ENCODE assay signal across 1 cellular context in the genomic region with DNA sequence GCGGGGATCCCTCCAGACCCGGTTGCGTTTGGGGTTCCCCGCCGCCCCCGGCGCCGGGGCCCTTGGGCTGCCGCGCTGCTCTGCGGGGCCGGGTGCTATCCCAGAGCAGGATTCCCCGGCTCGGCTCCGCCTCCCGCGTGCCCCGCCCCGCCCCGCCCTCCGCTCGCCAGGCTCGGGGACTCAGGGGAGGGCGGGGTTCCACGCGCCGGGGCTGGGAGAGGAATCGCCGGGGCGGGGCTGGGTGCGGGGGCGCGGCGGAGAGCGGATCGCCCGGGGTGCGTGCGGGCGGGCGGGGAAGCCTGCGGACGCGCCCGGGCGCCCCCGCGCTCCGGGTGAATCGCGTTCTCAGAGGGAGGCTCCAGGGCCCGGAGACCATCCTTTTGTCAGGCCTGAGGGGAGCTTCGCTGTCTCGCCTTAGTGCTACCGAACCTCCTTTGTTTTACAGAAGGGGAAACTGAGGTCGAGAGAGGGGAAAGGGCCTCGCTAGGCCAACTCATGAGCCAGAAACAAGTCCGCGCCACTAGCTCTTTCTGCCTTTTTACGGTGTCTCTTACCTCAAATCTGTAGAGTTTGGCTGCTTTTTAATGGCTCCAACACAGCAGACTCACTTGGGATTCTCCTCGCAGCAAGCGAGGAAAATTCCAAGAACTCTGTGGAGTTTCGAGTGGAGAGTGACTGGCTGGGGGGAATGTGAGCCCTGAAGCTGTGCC.
TF ChIP-seq lines count a peak whose summit lies in the region.

A gene (minus strand): TSS at position 82 of the 710 bp plus-strand sequence. CDS start 260 bp downstream, outside the sequence.

TF ChIP-seq in K562, 482 proteins besides CTCF, POLR2A, EP300 and RAD21 (continued from another document and continues in another):
- TF ChIP-seq, protein P1, sequence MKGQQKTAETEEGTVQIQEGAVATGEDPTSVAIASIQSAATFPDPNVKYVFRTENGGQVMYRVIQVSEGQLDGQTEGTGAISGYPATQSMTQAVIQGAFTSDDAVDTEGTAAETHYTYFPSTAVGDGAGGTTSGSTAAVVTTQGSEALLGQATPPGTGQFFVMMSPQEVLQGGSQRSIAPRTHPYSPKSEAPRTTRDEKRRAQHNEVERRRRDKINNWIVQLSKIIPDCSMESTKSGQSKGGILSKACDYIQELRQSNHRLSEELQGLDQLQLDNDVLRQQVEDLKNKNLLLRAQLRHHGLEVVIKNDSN (CRISPR knock-in tag; IDR thresholded peaks at IDR 0.05) = no peak
- TF ChIP-seq, protein P2, sequence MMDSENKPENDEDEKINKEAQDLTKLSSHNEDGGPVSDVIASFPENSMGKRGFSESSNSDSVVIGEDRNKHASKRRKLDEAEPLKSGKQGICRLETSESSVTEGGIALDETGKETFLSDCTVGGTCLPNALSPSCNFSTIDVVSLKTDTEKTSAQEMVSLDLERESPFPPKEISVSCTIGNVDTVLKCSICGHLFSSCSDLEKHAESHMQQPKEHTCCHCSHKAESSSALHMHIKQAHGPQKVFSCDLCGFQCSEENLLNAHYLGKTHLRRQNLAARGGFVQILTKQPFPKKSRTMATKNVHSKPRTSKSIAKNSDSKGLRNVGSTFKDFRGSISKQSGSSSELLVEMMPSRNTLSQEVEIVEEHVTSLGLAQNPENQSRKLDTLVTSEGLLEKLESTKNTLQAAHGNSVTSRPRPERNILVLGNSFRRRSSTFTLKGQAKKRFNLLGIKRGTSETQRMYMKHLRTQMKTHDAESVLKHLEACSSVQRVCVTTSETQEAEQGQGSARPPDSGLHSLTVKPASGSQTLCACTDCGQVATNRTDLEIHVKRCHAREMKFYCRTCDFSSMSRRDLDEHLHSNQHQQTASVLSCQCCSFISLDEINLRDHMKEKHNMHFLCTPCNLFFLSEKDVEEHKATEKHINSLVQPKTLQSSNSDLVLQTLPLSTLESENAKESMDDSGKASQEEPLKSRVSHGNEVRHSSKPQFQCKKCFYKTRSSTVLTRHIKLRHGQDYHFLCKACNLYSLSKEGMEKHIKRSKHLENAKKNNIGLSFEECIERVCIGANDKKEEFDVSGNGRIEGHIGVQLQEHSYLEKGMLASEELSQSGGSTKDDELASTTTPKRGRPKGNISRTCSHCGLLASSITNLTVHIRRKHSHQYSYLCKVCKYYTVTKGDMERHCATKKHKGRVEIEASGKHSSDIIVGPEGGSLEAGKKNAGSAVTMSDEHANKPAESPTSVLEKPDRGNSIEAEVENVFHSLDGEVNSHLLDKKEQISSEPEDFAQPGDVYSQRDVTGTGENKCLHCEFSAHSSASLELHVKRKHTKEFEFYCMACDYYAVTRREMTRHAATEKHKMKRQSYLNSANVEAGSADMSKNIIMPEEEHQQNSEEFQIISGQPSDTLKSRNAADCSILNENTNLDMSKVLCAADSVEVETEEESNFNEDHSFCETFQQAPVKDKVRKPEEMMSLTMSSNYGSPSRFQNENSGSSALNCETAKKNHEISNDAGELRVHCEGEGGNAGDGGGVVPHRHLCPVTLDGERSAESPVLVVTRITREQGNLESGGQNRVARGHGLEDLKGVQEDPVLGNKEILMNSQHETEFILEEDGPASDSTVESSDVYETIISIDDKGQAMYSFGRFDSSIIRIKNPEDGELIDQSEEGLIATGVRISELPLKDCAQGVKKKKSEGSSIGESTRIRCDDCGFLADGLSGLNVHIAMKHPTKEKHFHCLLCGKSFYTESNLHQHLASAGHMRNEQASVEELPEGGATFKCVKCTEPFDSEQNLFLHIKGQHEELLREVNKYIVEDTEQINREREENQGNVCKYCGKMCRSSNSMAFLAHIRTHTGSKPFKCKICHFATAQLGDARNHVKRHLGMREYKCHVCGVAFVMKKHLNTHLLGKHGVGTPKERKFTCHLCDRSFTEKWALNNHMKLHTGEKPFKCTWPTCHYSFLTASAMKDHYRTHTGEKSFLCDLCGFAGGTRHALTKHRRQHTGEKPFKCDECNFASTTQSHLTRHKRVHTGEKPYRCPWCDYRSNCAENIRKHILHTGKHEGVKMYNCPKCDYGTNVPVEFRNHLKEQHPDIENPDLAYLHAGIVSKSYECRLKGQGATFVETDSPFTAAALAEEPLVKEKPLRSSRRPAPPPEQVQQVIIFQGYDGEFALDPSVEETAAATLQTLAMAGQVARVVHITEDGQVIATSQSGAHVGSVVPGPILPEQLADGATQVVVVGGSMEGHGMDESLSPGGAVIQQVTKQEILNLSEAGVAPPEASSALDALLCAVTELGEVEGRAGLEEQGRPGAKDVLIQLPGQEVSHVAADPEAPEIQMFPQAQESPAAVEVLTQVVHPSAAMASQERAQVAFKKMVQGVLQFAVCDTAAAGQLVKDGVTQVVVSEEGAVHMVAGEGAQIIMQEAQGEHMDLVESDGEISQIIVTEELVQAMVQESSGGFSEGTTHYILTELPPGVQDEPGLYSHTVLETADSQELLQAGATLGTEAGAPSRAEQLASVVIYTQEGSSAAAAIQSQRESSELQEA (IDR thresholded peaks at IDR 0.05; ENCODE audit: low read depth) = no peak
- no peak for TF ChIP-seq CHCHD3 (CRISPR knock-in tag; IDR thresholded peaks at IDR 0.05)
- TF ChIP-seq, protein P3, sequence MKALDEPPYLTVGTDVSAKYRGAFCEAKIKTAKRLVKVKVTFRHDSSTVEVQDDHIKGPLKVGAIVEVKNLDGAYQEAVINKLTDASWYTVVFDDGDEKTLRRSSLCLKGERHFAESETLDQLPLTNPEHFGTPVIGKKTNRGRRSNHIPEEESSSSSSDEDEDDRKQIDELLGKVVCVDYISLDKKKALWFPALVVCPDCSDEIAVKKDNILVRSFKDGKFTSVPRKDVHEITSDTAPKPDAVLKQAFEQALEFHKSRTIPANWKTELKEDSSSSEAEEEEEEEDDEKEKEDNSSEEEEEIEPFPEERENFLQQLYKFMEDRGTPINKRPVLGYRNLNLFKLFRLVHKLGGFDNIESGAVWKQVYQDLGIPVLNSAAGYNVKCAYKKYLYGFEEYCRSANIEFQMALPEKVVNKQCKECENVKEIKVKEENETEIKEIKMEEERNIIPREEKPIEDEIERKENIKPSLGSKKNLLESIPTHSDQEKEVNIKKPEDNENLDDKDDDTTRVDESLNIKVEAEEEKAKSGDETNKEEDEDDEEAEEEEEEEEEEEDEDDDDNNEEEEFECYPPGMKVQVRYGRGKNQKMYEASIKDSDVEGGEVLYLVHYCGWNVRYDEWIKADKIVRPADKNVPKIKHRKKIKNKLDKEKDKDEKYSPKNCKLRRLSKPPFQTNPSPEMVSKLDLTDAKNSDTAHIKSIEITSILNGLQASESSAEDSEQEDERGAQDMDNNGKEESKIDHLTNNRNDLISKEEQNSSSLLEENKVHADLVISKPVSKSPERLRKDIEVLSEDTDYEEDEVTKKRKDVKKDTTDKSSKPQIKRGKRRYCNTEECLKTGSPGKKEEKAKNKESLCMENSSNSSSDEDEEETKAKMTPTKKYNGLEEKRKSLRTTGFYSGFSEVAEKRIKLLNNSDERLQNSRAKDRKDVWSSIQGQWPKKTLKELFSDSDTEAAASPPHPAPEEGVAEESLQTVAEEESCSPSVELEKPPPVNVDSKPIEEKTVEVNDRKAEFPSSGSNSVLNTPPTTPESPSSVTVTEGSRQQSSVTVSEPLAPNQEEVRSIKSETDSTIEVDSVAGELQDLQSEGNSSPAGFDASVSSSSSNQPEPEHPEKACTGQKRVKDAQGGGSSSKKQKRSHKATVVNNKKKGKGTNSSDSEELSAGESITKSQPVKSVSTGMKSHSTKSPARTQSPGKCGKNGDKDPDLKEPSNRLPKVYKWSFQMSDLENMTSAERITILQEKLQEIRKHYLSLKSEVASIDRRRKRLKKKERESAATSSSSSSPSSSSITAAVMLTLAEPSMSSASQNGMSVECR (CRISPR knock-in tag; IDR thresholded peaks at IDR 0.05) = no peak
- TF ChIP-seq ZNF644 (tag; IDR thresholded peaks at IDR 0.05; ENCODE audit: low read depth) = no peak
- TF ChIP-seq KDM5B (IDR thresholded peaks at IDR 0.05; ENCODE audit: insufficient replicate concordance, low read depth, low read length) = peak; percentile 52
- no peak for TF ChIP-seq ZNF668 (CRISPR knock-in tag; IDR thresholded peaks at IDR 0.05)
- no peak for TF ChIP-seq TOE1 (IDR thresholded peaks at IDR 0.05; ENCODE audit: borderline replicate concordance)
- TF ChIP-seq TOE1 (CRISPR knock-in tag; IDR thresholded peaks at IDR 0.05; ENCODE audit: borderline replicate concordance, low read depth) = no peak
- no peak for TF ChIP-seq ZBTB8A (IDR thresholded peaks at IDR 0.05; ENCODE audit: partially characterized antibody)
- no peak for TF ChIP-seq HSF4 (CRISPR knock-in tag; IDR thresholded peaks at IDR 0.05; ENCODE audit: borderline replicate concordance)
- TF ChIP-seq, protein P4, sequence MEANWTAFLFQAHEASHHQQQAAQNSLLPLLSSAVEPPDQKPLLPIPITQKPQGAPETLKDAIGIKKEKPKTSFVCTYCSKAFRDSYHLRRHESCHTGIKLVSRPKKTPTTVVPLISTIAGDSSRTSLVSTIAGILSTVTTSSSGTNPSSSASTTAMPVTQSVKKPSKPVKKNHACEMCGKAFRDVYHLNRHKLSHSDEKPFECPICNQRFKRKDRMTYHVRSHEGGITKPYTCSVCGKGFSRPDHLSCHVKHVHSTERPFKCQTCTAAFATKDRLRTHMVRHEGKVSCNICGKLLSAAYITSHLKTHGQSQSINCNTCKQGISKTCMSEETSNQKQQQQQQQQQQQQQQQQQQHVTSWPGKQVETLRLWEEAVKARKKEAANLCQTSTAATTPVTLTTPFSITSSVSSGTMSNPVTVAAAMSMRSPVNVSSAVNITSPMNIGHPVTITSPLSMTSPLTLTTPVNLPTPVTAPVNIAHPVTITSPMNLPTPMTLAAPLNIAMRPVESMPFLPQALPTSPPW (CRISPR knock-in tag; IDR thresholded peaks at IDR 0.05) = peak; percentile 89
- TF ChIP-seq ZNF146 (CRISPR knock-in tag; IDR thresholded peaks at IDR 0.05; ENCODE audit: unreplicated experiment) = no peak
- no peak for TF ChIP-seq MBD2 (IDR thresholded peaks at IDR 0.05; ENCODE audit: borderline replicate concordance, low read depth)
- TF ChIP-seq CCAR2 (IDR thresholded peaks at IDR 0.05; ENCODE audit: low read depth, low read length) = no peak
- TF ChIP-seq L3MBTL2 (IDR thresholded peaks at IDR 0.05) = peak; percentile 37; the same call in 1 of the 2 replicates
- no peak for TF ChIP-seq CAMTA2 (CRISPR knock-in tag; conservative IDR thresholded peaks at IDR 0.05)
- TF ChIP-seq ZNF124 (CRISPR knock-in tag; IDR thresholded peaks at IDR 0.05) = no peak
- TF ChIP-seq MAFK (IDR thresholded peaks at IDR 0.05; ENCODE audit: low read length) = no peak
- TF ChIP-seq, protein P5, sequence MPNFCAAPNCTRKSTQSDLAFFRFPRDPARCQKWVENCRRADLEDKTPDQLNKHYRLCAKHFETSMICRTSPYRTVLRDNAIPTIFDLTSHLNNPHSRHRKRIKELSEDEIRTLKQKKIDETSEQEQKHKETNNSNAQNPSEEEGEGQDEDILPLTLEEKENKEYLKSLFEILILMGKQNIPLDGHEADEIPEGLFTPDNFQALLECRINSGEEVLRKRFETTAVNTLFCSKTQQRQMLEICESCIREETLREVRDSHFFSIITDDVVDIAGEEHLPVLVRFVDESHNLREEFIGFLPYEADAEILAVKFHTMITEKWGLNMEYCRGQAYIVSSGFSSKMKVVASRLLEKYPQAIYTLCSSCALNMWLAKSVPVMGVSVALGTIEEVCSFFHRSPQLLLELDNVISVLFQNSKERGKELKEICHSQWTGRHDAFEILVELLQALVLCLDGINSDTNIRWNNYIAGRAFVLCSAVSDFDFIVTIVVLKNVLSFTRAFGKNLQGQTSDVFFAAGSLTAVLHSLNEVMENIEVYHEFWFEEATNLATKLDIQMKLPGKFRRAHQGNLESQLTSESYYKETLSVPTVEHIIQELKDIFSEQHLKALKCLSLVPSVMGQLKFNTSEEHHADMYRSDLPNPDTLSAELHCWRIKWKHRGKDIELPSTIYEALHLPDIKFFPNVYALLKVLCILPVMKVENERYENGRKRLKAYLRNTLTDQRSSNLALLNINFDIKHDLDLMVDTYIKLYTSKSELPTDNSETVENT (CRISPR knock-in tag; IDR thresholded peaks at IDR 0.05) = no peak
- no peak for TF ChIP-seq MEIS2 (IDR thresholded peaks at IDR 0.05; ENCODE audit: partially characterized antibody)
- TF ChIP-seq ARHGAP35 (IDR thresholded peaks at IDR 0.05; ENCODE audit: partially characterized antibody) = no peak
- TF ChIP-seq ZNF780A (CRISPR knock-in tag; IDR thresholded peaks at IDR 0.05) = no peak
- TF ChIP-seq ZBTB7A (IDR thresholded peaks at IDR 0.05; ENCODE audit: borderline replicate concordance, control insufficient read depth, low read depth, low read length) = peak; percentile 24; the same call in 1 of the 2 replicates
- TF ChIP-seq BRD4 (IDR thresholded peaks at IDR 0.05) = no peak
- no peak for TF ChIP-seq ZNF217 (CRISPR knock-in tag; IDR thresholded peaks at IDR 0.05)
- TF ChIP-seq MAZ (CRISPR knock-in tag; conservative IDR thresholded peaks at IDR 0.05 in 1 of 2, IDR thresholded peaks at IDR 0.05 in 1 of 2) = peak; percentile 79 to 90; a peak in 3 of 4 replicates
- TF ChIP-seq, protein P6, sequence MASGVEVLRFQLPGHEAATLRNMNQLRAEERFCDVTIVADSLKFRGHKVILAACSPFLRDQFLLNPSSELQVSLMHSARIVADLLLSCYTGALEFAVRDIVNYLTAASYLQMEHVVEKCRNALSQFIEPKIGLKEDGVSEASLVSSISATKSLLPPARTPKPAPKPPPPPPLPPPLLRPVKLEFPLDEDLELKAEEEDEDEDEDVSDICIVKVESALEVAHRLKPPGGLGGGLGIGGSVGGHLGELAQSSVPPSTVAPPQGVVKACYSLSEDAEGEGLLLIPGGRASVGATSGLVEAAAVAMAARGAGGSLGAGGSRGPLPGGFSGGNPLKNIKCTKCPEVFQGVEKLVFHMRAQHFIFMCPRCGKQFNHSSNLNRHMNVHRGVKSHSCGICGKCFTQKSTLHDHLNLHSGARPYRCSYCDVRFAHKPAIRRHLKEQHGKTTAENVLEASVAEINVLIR (CRISPR knock-in tag; IDR thresholded peaks at IDR 0.05) = no peak
- TF ChIP-seq ZNF766 (CRISPR knock-in tag; conservative IDR thresholded peaks at IDR 0.05) = no peak
- TF ChIP-seq, protein P7, sequence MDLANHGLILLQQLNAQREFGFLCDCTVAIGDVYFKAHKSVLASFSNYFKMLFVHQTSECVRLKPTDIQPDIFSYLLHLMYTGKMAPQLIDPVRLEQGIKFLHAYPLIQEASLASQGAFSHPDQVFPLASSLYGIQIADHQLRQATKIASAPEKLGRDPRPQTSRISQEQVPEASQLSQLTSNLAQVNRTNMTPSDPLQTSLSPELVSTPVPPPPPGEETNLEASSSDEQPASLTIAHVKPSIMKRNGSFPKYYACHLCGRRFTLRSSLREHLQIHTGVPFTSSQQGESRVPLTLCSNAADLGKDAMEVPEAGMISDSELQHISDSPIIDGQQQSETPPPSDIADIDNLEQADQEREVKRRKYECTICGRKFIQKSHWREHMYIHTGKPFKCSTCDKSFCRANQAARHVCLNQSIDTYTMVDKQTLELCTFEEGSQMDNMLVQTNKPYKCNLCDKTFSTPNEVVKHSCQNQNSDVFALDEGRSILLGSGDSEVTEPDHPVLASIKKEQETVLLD (IDR thresholded peaks at IDR 0.05) = no peak
- no peak for TF ChIP-seq ZNF778 (CRISPR knock-in tag; IDR thresholded peaks at IDR 0.05)
- no peak for TF ChIP-seq NFATC3 (IDR thresholded peaks at IDR 0.05)
- TF ChIP-seq MYC (IDR thresholded peaks at IDR 0.05; ENCODE audit: low read depth, low read length) = 0 out of 2 replicates have a peak, but pooled peaks have one; percentile 12
- TF ChIP-seq MYC (CRISPR knock-in tag; IDR thresholded peaks at IDR 0.05; ENCODE audit: borderline replicate concordance, low read depth) = no peak
